In the genomic region with DNA sequence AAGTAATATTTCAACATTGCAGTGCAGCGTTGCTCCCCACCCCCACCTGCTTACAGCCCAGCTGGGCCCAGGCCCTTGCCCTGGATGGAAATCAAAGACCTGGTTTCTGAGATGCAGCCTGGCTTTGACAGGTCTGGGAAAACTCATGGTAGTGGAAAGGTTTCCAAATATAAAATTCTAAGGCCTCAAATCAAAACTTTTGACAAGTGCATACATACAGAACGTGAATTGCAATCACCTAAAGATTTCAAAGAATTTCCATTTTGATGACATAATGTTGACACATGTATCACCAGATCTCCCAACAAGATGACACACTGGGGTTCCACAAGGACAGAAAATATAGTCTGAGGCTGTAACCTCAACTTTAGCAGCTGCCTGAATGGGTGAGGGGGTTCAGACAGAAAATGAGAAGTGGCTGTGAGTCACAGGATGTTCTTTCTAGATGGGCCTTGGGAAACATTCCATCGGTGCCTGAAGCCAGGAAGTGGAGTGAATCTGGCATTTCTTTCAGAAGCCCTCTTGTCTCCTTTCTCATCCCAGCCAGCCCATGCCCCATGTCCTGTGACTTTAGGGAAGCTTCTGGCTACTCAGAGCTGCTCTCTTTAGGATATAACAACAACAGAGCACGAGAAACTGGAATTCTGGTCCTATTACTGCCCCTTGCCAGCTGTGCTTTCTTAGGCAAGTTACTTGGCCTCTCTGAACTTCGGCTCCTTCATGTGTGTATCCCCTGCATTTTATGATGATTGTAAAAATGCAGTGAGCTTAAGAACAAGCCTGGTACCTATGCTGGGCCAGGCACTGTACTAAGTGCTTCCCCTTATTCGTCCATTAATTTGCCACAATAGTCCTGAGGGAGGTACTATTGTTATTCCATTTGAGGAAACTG, we compare ENCODE assay signal across 9 cellular contexts. TPM values are rescaled to one million over a fixed set of nuclear protein-coding genes. Genes with fewer than 3 reads are reported as not detected.
DNase-seq lines count a peak whose midpoint lies in the region; TF ChIP-seq lines count a peak whose summit lies in the region.
"Had no signal": no experiment of that assay in that cellular context is flagged by ENCODE, and none has a peak within 500 bp of the region (broad histone marks: within the 10 kb centered on the region; RNA-seq: fewer than 3 reads in every experiment).

No MANE protein-coding gene starts in this region.

- CTCF ChIA-PET in CD4-positive, alpha-beta memory T cell (lab: Charles Lee; ENCODE audit: partially characterized antibody) = no interaction called here
- CTCF ChIA-PET in activated CD4-positive, alpha-beta T cell treated with anti-CD3 and anti-CD28 coated beads, Interleukin-2, amount 10 ng/mL, durations not matched to agents 7 days and 5 days (lab: Charles Lee) = no interaction called here

- TF ChIP-seq CTCF in NB4 (IDR thresholded peaks at IDR 0.05; ENCODE audit: low read depth, low read length) (no peak), epithelial cell of esophagus (IDR thresholded peaks at IDR 0.05; ENCODE audit: insufficient read depth, low read depth, low read length, missing control alignments) (no peak)

- no peak overlapping the region for H3K27ac Mint-ChIP-seq in CD4-positive, alpha-beta memory T cell
- H3K27ac Mint-ChIP-seq in activated CD4-positive, alpha-beta T cell treated with anti-CD3 and anti-CD28 coated beads, Interleukin-2, amount 10 ng/mL, durations not matched to agents 7 days and 5 days = no peak overlapping the region

- intact Hi-C loops in CD4-positive, alpha-beta memory T cell (cut with micrococcal nuclease) = no loop called here

- TF ChIP-seq POLR2A in NB4 (IDR thresholded peaks at IDR 0.05; ENCODE audit: extremely low read depth, insufficient read length) = no peak

- no peak overlapping the region for H3K4me3 ChIP-seq in NB4 (ENCODE audit: low read depth, low read length)
- H3K4me3 ChIP-seq in epithelial cell of esophagus (ENCODE audit: low read length) = no peak overlapping the region
- no peak overlapping the region for H3K4me3 ChIP-seq in CD4-positive, alpha-beta memory T cell (ENCODE audit: low read length in 2 of 2)

- DNase-seq in AG08395 (ENCODE audit: low spot score) (peak; percentile 88), NB4 (ENCODE audit: low read depth) (peak; percentile 71), epithelial cell of esophagus (ENCODE audit: low read depth) (peak; percentile 91), mucosa of gallbladder (ENCODE audit: low spot score) (peak; percentile 58), NCI-H524 treated with DMSO at 0.1 percent for 48 hours (lab: John Stamatoyannopoulos, UW) (no peak), NCI-H69 (lab: John Stamatoyannopoulos, UW) (no peak)
- DNase-seq in CD4-positive, alpha-beta memory T cell = no peak
- no peak for DNase-seq in activated CD4-positive, alpha-beta T cell treated with anti-CD3 and anti-CD28 coated beads, Interleukin-2, amount 10 ng/mL, durations not matched to agents 7 days and 5 days
- DNase-seq: RPMI8226 had no signal

- peaks cover 0 to 8% of the 10 kb centered on the region in 2 donors for H3K36me3 Mint-ChIP-seq in CD4-positive, alpha-beta memory T cell
- no peaks in the 10 kb centered on the region for H3K36me3 Mint-ChIP-seq in activated CD4-positive, alpha-beta T cell treated with anti-CD3 and anti-CD28 coated beads, Interleukin-2, amount 10 ng/mL, durations not matched to agents 7 days and 5 days (ENCODE audit: low read depth)

- H3K4me3 Mint-ChIP-seq in CD4-positive, alpha-beta memory T cell = no peak overlapping the region
- no peak overlapping the region for H3K4me3 Mint-ChIP-seq in activated CD4-positive, alpha-beta T cell treated with anti-CD3 and anti-CD28 coated beads, Interleukin-2, amount 10 ng/mL, durations not matched to agents 7 days and 5 days

- POLR2A ChIA-PET in CD4-positive, alpha-beta memory T cell (lab: Charles Lee; ENCODE audit: partially characterized antibody) = no interaction called here
- POLR2A ChIA-PET in activated CD4-positive, alpha-beta T cell treated with anti-CD3 and anti-CD28 coated beads, Interleukin-2, amount 10 ng/mL, durations not matched to agents 7 days and 5 days (lab: Charles Lee) = no interaction called here

- H3K27ac ChIP-seq in CD4-positive, alpha-beta memory T cell (ENCODE audit: low read depth, low read length) = no peak overlapping the region

- H3K4me1 ChIP-seq in CD4-positive, alpha-beta memory T cell (ENCODE audit: insufficient read depth, low read length) = no peaks in the 10 kb centered on the region

- H3K9me3 Mint-ChIP-seq in CD4-positive, alpha-beta memory T cell = peaks cover 0 to 4% (median 0%) of the 10 kb centered on the region in 8 donors
- no peaks in the 10 kb centered on the region for H3K9me3 Mint-ChIP-seq in activated CD4-positive, alpha-beta T cell treated with anti-CD3 and anti-CD28 coated beads, Interleukin-2, amount 10 ng/mL, durations not matched to agents 7 days and 5 days

- H3K27me3 ChIP-seq in CD4-positive, alpha-beta memory T cell (ENCODE audit: insufficient read depth, low read length) = no peaks in the 10 kb centered on the region

- no peaks in the 10 kb centered on the region for H3K9me3 ChIP-seq in CD4-positive, alpha-beta memory T cell (ENCODE audit: control insufficient read depth in 1 of 2, low read length in 2 of 2)

- H3K27me3 Mint-ChIP-seq in CD4-positive, alpha-beta memory T cell = no peaks in the 10 kb centered on the region
- H3K27me3 Mint-ChIP-seq in activated CD4-positive, alpha-beta T cell treated with anti-CD3 and anti-CD28 coated beads, Interleukin-2, amount 10 ng/mL, durations not matched to agents 7 days and 5 days = no peaks in the 10 kb centered on the region

- H3K4me1 Mint-ChIP-seq in CD4-positive, alpha-beta memory T cell = peaks cover 0 to 1% (median 0%) of the 10 kb centered on the region in 4 donors
- H3K4me1 Mint-ChIP-seq in activated CD4-positive, alpha-beta T cell treated with anti-CD3 and anti-CD28 coated beads, Interleukin-2, amount 10 ng/mL, durations not matched to agents 7 days and 5 days = no peaks in the 10 kb centered on the region

- H3K36me3 ChIP-seq in CD4-positive, alpha-beta memory T cell (ENCODE audit: insufficient read depth, low read length) = no peaks in the 10 kb centered on the region

RNA-seq across cellular contexts. Expression of a gene that starts 54.8 kb away (rescaled TPM):
- 36.4 TPM for total RNA-seq in mucosa of gallbladder
- 1 to 10 TPM in 1 of 2 experiments, under 1 TPM in 1; 0.80 to 1.2 TPM for total RNA-seq in CD4-positive, alpha-beta memory T cell
- polyA plus RNA-seq in CD4-positive, alpha-beta memory T cell = 1 to 10 TPM in 1 of 2 donors, under 1 TPM in 1; 0.57 to 1.0 TPM
- under 1 TPM; 0.25 to 0.40 TPM for total RNA-seq in activated CD4-positive, alpha-beta T cell treated with anti-CD3 and anti-CD28 coated beads, Interleukin-2, amount 10 ng/mL, durations not matched to agents 7 days and 5 days

Comparison
In these comparisons a context has a peak if more than half of its experiments do, and no peak if none do; other contexts are left out.
1. DNase-seq: peak in AG08395 (single experiment), NB4 (single experiment), epithelial cell of esophagus (single experiment) and mucosa of gallbladder (single experiment); none in CD4-positive, alpha-beta memory T cell (0 of 5), NCI-H524 treated with DMSO at 0.1 percent for 48 hours (single experiment), activated CD4-positive, alpha-beta T cell treated with anti-CD3 and anti-CD28 coated beads, Interleukin-2, amount 10 ng/mL, durations not matched to agents 7 days and 5 days (single experiment) and NCI-H69 (single experiment).
2. RNA of a gene that starts 54.8 kb away (total RNA-seq): 36.4 TPM in mucosa of gallbladder (single experiment); 0.80 to 1.2 TPM in CD4-positive, alpha-beta memory T cell and 0.25 to 0.40 TPM in activated CD4-positive, alpha-beta T cell treated with anti-CD3 and anti-CD28 coated beads, Interleukin-2, amount 10 ng/mL, durations not matched to agents 7 days and 5 days; every median in the first group is over 10 times any median in the second.